Comparison of ENCODE assay signal across 14 cellular contexts in the genomic region with DNA sequence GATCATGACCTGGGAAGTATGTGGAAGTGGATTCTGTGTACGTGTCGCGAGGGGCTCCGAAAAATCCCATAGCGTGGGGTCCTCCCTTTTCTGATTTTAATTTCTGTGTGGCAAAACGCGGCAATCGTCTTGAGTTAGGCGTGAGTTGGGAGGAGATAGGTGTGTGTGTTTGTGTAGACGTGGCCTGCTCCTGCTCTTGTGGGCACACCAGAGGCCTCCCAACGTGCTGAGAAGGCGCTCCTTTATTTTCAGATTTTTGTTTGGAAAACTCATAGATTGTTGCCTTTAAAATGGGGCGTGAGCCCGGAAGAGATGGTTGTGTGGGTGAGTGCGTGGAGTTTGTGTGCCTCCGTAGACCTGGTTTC. TPM values are rescaled to one million over a fixed set of nuclear protein-coding genes. Genes with fewer than 3 reads are reported as not detected.
DNase-seq lines count a peak whose midpoint lies in the region; ATAC-seq and TF ChIP-seq lines count a peak whose summit lies in the region.
"Had no signal": no experiment of that assay in that cellular context is flagged by ENCODE, and none has a peak within 500 bp of the region (broad histone marks: within the 10 kb centered on the region; RNA-seq: fewer than 3 reads in every experiment).

No MANE protein-coding gene starts in this region.

- 16 to 35% methylated on average over 16 of the region's 16 CpGs for WGBS in testis, 2 donors

- H3K79me2 ChIP-seq in PC-3 (ENCODE audit: low read length): no peaks in the 10 kb centered on the region

- H2AFZ ChIP-seq in PC-3 (ENCODE audit: low read length): no peak overlapping the region

- intact Hi-C loops in lower lobe of right lung (cut with DNase I) (no loop called here), testis (cut with DNase I; ENCODE audit: low total_unique reads) (no loop called here), PC-3 (cut with micrococcal nuclease) (no loop called here)

- CTCF ChIA-PET in activated naive CD4-positive, alpha-beta T cell treated with anti-CD3 and anti-CD28 coated beads, Interleukin-2, amount 10 ng/mL, durations not matched to agents 7 days and 5 days (lab: Charles Lee): no interaction called here
- CTCF ChIA-PET in PC-3 (lab: Charles Lee): no interaction called here

- H4K20me1 ChIP-seq in PC-3 (ENCODE audit: low read length): no peaks in the 10 kb centered on the region

- POLR2A ChIA-PET in PC-3 (lab: Charles Lee; ENCODE audit: unreplicated experiment): no interaction called here

- no peaks in the 10 kb centered on the region for H3K36me3 ChIP-seq in adipocyte (ENCODE audit: control insufficient read depth, insufficient read depth, low read length, severe bottlenecking)
- no peaks in the 10 kb centered on the region for H3K36me3 ChIP-seq in lower lobe of right lung
- H3K36me3 ChIP-seq in testis (ENCODE audit: low read depth, missing control alignments): no peaks in the 10 kb centered on the region
- H3K36me3 ChIP-seq in PC-3 (ENCODE audit: low read depth, low read length): no peaks in the 10 kb centered on the region
- H3K36me3 ChIP-seq: sigmoid colon had no signal

- H3K9me2 ChIP-seq in PC-3 (replicated peaks; ENCODE audit: low read length): no peaks in the 10 kb centered on the region

- no peaks in the 10 kb centered on the region for H3F3A ChIP-seq in PC-3 (ENCODE audit: low read length, unreplicated experiment)

- peak overlapping the region; percentile 74 for H3K27ac ChIP-seq in lower lobe of right lung
- no peak overlapping the region for H3K27ac ChIP-seq in testis
- no peak overlapping the region for H3K27ac ChIP-seq in PC-3 (ENCODE audit: low read length)
- H3K27ac ChIP-seq: sigmoid colon had no signal

- no TSS peak for BruUV-seq in PC-3 (replicated peaks; lab: Mats Ljungman, UMichigan)

- H3K4me3 ChIP-seq in adipocyte (ENCODE audit: low read length): peak overlapping the region; percentile 79
- H3K4me3 ChIP-seq in lower lobe of right lung: peak overlapping the region; percentile 59
- peak overlapping the region; percentile 18 to 43 for H3K4me3 ChIP-seq in testis
- H3K4me3 ChIP-seq in PC-3 (ENCODE audit: low read length): no peak overlapping the region

- peak overlapping the region; percentile 55 for H3K4me3 Mint-ChIP-seq in activated naive CD4-positive, alpha-beta T cell treated with anti-CD3 and anti-CD28 coated beads, Interleukin-2, amount 10 ng/mL, durations not matched to agents 7 days and 5 days

- H3K9me3 ChIP-seq in adipocyte (ENCODE audit: control insufficient read depth, low read length) (peaks cover 18% of the 10 kb centered on the region), lower lobe of right lung (no peaks in the 10 kb centered on the region), testis (no peaks in the 10 kb centered on the region), PC-3 (ENCODE audit: low read length) (no peaks in the 10 kb centered on the region)
- H3K9me3 ChIP-seq: sigmoid colon had no signal

- H3K36me3 Mint-ChIP-seq in activated naive CD4-positive, alpha-beta T cell treated with anti-CD3 and anti-CD28 coated beads, Interleukin-2, amount 10 ng/mL, durations not matched to agents 7 days and 5 days: no peaks in the 10 kb centered on the region

- no peak for DNase-seq in activated naive CD4-positive, alpha-beta T cell treated with anti-CD3 and anti-CD28 coated beads, Interleukin-2, amount 10 ng/mL, durations not matched to agents 7 days and 5 days
- DNase-seq in activated naive CD4-positive, alpha-beta T cell treated with Interleukin-2 at 50 U/mL for 16 hours: no peak
- no peak for DNase-seq in adipocyte (ENCODE audit: low read depth)
- DNase-seq in lower lobe of right lung: no peak
- no peak for DNase-seq in testis
- no peak for DNase-seq in PC-3
- no peak for DNase-seq in hypothalamus (lab: John Stamatoyannopoulos, UW)
- DNase-seq in NCI-H2227 (lab: John Stamatoyannopoulos, UW; ENCODE audit: unreplicated experiment): no peak
- DNase-seq: activated CD4-positive, alpha-beta T cell treated with anti-CD3 and anti-CD28 coated beads, Interleukin-2, amount 50 U/mL, for 4 hours; NCI-H69; sigmoid colon had no signal

- H3K9ac ChIP-seq in adipocyte (ENCODE audit: low read length) (peak overlapping the region; percentile 67), PC-3 (ENCODE audit: low read length) (no peak overlapping the region)

- H3K4me1 ChIP-seq in adipocyte (ENCODE audit: control insufficient read depth, insufficient read depth, low read length) (peaks cover 9% of the 10 kb centered on the region), lower lobe of right lung (peaks cover 16% of the 10 kb centered on the region), testis (peaks cover 4% of the 10 kb centered on the region), PC-3 (ENCODE audit: insufficient read depth, low read length) (no peaks in the 10 kb centered on the region)

- H3K27me3 Mint-ChIP-seq in activated naive CD4-positive, alpha-beta T cell treated with anti-CD3 and anti-CD28 coated beads, Interleukin-2, amount 10 ng/mL, durations not matched to agents 7 days and 5 days: peaks cover 83% of the 10 kb centered on the region

- H3K4me2 ChIP-seq in PC-3 (ENCODE audit: low read length): no peak overlapping the region

- TF ChIP-seq POLR2A in testis (IDR thresholded peaks at IDR 0.05): no peak

- no peaks in the 10 kb centered on the region for H3K9me3 Mint-ChIP-seq in activated naive CD4-positive, alpha-beta T cell treated with anti-CD3 and anti-CD28 coated beads, Interleukin-2, amount 10 ng/mL, durations not matched to agents 7 days and 5 days

- TF ChIP-seq CTCF in lower lobe of right lung (IDR thresholded peaks at IDR 0.05): no peak
- no peak for TF ChIP-seq CTCF in testis (IDR thresholded peaks at IDR 0.05)
- TF ChIP-seq CTCF in PC-3 (conservative IDR thresholded peaks at IDR 0.05; ENCODE audit: low read depth, low read length): no peak

- no peak for ATAC-seq in lower lobe of right lung
- no peak for ATAC-seq in PC-3

- peaks cover 32% of the 10 kb centered on the region for H3K4me1 Mint-ChIP-seq in activated naive CD4-positive, alpha-beta T cell treated with anti-CD3 and anti-CD28 coated beads, Interleukin-2, amount 10 ng/mL, durations not matched to agents 7 days and 5 days

- no peak overlapping the region for H3K27ac Mint-ChIP-seq in activated naive CD4-positive, alpha-beta T cell treated with anti-CD3 and anti-CD28 coated beads, Interleukin-2, amount 10 ng/mL, durations not matched to agents 7 days and 5 days

- peaks cover 36% of the 10 kb centered on the region for H3K27me3 ChIP-seq in adipocyte (replicated peaks; ENCODE audit: control insufficient read depth, insufficient read depth, low read length)
- peaks cover 60% of the 10 kb centered on the region for H3K27me3 ChIP-seq in lower lobe of right lung (ENCODE audit: low read depth)
- no peaks in the 10 kb centered on the region for H3K27me3 ChIP-seq in testis
- no peaks in the 10 kb centered on the region for H3K27me3 ChIP-seq in PC-3 (ENCODE audit: low read length)

RNA-seq across cellular contexts. Expression of gene TRIM71, which starts 1.3 kb away (rescaled TPM):
- 2.5 TPM for total RNA-seq in lower lobe of right lung
- total RNA-seq in testis: 10 to 100 TPM; 20.6 to 21.0 TPM
- 9.9 TPM for polyA plus RNA-seq in testis (ENCODE audit: insufficient read depth, low read depth, low replicate concordance)
- total RNA-seq in PC-3 (2014; rRNA removed): 0.11 and 0.17 TPM in 2 replicates
- total RNA-seq: bronchial epithelial cell, M059J, sigmoid colon had no signal
- polyA plus RNA-seq: liver, sigmoid colon had no signal
